ENCODE assay signal across 14 cellular contexts in the genomic region with DNA sequence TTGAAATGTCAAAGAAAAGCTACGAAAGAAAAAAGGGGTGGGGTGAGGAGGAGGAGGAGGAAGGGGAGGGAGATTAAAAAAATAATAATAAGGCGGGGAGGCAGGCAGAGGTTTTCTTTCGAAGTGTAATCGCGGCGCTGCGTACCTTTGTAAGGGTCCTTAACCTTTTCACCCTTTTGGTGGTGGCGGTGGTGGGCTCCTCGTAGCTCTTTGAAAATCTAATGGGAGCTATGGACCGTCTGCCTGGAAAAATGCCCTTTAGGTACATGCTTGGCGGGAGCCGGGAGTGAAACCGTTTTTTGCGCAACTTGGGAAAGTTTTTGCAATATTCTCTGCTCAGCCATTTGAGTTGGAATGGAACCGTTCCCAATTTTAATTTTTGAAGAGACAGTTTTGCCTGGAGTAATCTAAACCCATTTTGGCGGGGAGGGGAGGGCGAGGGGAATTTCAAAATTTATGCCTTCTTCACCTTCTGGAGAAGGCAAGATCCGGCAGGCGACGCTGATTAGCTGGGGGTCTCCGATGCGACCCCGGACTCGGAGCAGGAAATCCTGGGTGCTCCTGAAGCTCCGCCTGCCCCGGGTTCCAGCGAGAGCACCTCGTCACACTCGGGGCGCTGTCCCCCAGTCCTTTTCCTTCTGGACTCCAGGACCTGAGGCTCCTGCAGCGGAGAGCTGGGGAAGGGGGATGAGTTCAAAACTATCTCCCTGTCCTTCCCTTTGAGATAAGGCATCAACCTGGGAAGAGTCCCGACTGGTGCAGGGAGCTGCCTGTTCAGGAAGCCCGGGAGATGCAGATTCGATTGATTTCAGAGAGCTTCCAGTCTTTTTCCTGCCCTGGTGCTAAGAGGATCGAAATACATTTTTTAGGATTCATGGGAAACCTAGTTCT.
DNase-seq lines count a peak whose midpoint lies in the region; ATAC-seq, FAIRE-seq and TF ChIP-seq lines count a peak whose summit lies in the region.
"Had no signal": no experiment of that assay in that cellular context is flagged by ENCODE, and none has a peak within 500 bp of the region (broad histone marks: within the 10 kb centered on the region; RNA-seq: fewer than 3 reads in every experiment).

No MANE protein-coding gene starts in this region.

- H3K9me3 ChIP-seq in gastroesophageal sphincter = no peaks in the 10 kb centered on the region
- H3K9me3 ChIP-seq: Peyer's patch, vagina had no signal

- peak overlapping the region; percentile 65 for H3K4me3 Mint-ChIP-seq in osteocyte (ENCODE audit: unreplicated experiment)
- no peak overlapping the region for H3K4me3 Mint-ChIP-seq in activated CD8-positive, alpha-beta T cell treated with anti-CD3 and anti-CD28 coated beads for 36 hours
- H3K4me3 Mint-ChIP-seq: activated CD4-positive, alpha-beta T cell treated with anti-CD3 and anti-CD28 coated beads, Interleukin-2, amount 10 ng/mL, durations not matched to agents 7 days and 5 days had no signal

- no peak overlapping the region for H3K27ac ChIP-seq in gastroesophageal sphincter
- H3K27ac ChIP-seq: Peyer's patch, vagina had no signal

- H3K27ac Mint-ChIP-seq in osteocyte (ENCODE audit: unreplicated experiment) = no peak overlapping the region
- no peak overlapping the region for H3K27ac Mint-ChIP-seq in activated CD8-positive, alpha-beta T cell treated with anti-CD3 and anti-CD28 coated beads for 36 hours
- H3K27ac Mint-ChIP-seq: activated CD4-positive, alpha-beta T cell treated with anti-CD3 and anti-CD28 coated beads, Interleukin-2, amount 10 ng/mL, durations not matched to agents 7 days and 5 days had no signal

- CTCF ChIA-PET in activated CD8-positive, alpha-beta T cell treated with anti-CD3 and anti-CD28 coated beads for 36 hours (lab: Charles Lee) = interaction anchor here (1.4 kb wide), 1 partner anchor 500 kb away, joined by 5 read pairs; no protein-coding TSS in a partner anchor

- POLR2A ChIA-PET in activated CD8-positive, alpha-beta T cell treated with anti-CD3 and anti-CD28 coated beads for 36 hours (lab: Charles Lee) = no interaction called here

- intact Hi-C loops in activated CD8-positive, alpha-beta T cell treated with anti-CD3 and anti-CD28 coated beads for 36 hours (cut with micrococcal nuclease) = no loop called here

- H3K4me3 ChIP-seq in gastroesophageal sphincter = peak overlapping the region; percentile 25 to 42
- H3K4me3 ChIP-seq: lung, Peyer's patch, vagina had no signal

- no peak for TF ChIP-seq CTCF in gastroesophageal sphincter (IDR thresholded peaks at IDR 0.05)
- TF ChIP-seq CTCF in osteocyte (IDR thresholded peaks at IDR 0.05) = no peak
- no peak for TF ChIP-seq CTCF in activated CD8-positive, alpha-beta T cell treated with anti-CD3 and anti-CD28 coated beads for 36 hours (IDR thresholded peaks at IDR 0.05)

- peak; percentile 51 for DNase-seq in Daoy (ENCODE audit: low read depth)
- peak; percentile 16 for DNase-seq in RPMI7951 (ENCODE audit: low read depth)
- DNase-seq in osteocyte (ENCODE audit: extremely low spot score, unreplicated experiment) = no peak
- DNase-seq in NCI-H1930 (lab: John Stamatoyannopoulos, UW) = no peak
- DNase-seq in activated CD8-positive, alpha-beta T cell treated with anti-CD3 and anti-CD28 coated beads for 36 hours = no peak
- DNase-seq in GM12891 (ENCODE audit: insufficient read length, low spot score) = no peak
- DNase-seq: activated CD4-positive, alpha-beta T cell treated with anti-CD3 and anti-CD28 coated beads, Interleukin-2, amount 10 ng/mL, durations not matched to agents 7 days and 5 days; Peyer's patch; stimulated activated CD4-positive, alpha-beta T cell treated with anti-CD3 and anti-CD28 coated beads, Interleukin-1b, Interleukin-23, amount 100 ng/mL, for 48 hours had no signal

- H3K27me3 Mint-ChIP-seq in osteocyte (ENCODE audit: unreplicated experiment) = peaks cover 46% of the 10 kb centered on the region
- H3K27me3 Mint-ChIP-seq in activated CD8-positive, alpha-beta T cell treated with anti-CD3 and anti-CD28 coated beads for 36 hours = peaks cover 56% of the 10 kb centered on the region

- peak; percentile 63 for ATAC-seq in gastroesophageal sphincter
- no peak for ATAC-seq in GM19035 (IDR thresholded peaks at IDR 0.05; ENCODE audit: unreplicated experiment)
- no peak for ATAC-seq in activated CD8-positive, alpha-beta T cell treated with anti-CD3 and anti-CD28 coated beads for 36 hours

- no peaks in the 10 kb centered on the region for H3K9me3 Mint-ChIP-seq in osteocyte (ENCODE audit: unreplicated experiment)
- no peaks in the 10 kb centered on the region for H3K9me3 Mint-ChIP-seq in activated CD8-positive, alpha-beta T cell treated with anti-CD3 and anti-CD28 coated beads for 36 hours
- H3K9me3 Mint-ChIP-seq: activated CD4-positive, alpha-beta T cell treated with anti-CD3 and anti-CD28 coated beads, Interleukin-2, amount 10 ng/mL, durations not matched to agents 7 days and 5 days had no signal

- H3K36me3 ChIP-seq in gastroesophageal sphincter = no peaks in the 10 kb centered on the region
- H3K36me3 ChIP-seq: Peyer's patch, vagina had no signal

- H3K36me3 Mint-ChIP-seq in osteocyte (ENCODE audit: unreplicated experiment) = no peaks in the 10 kb centered on the region
- H3K36me3 Mint-ChIP-seq in activated CD8-positive, alpha-beta T cell treated with anti-CD3 and anti-CD28 coated beads for 36 hours (ENCODE audit: low read depth) = no peaks in the 10 kb centered on the region

- 5 to 13% methylated on average over 23 of the region's 35 CpGs for WGBS in gastroesophageal sphincter (ENCODE audit: low coverage in 1 of 2), 2 donors

- FAIRE-seq in GM12891 (lab: Jason Lieb, UNC) = no peak
- FAIRE-seq: G401.6 had no signal

- no peak for TF ChIP-seq POLR2A in gastroesophageal sphincter (IDR thresholded peaks at IDR 0.05)
- no peak for TF ChIP-seq POLR2A in GM12891 (IDR thresholded peaks at IDR 0.05; ENCODE audit: low read depth, low read length)

- H3K4me1 Mint-ChIP-seq in osteocyte (ENCODE audit: unreplicated experiment) = peaks cover 14% of the 10 kb centered on the region
- peaks cover 11% of the 10 kb centered on the region for H3K4me1 Mint-ChIP-seq in activated CD8-positive, alpha-beta T cell treated with anti-CD3 and anti-CD28 coated beads for 36 hours (ENCODE audit: low read depth)

- peaks cover 87% of the 10 kb centered on the region for H3K27me3 ChIP-seq in gastroesophageal sphincter

- peaks cover 0 to 21% (median 3%) of the 10 kb centered on the region in 3 donors for H3K4me1 ChIP-seq in gastroesophageal sphincter

- no peak for TF ChIP-seq EP300 in gastroesophageal sphincter (IDR thresholded peaks at IDR 0.05)

TF ChIP-seq in GM12891, 5 proteins besides CTCF, POLR2A, EP300 and RAD21:
- TF ChIP-seq SPI1 (IDR thresholded peaks at IDR 0.05; ENCODE audit: low read depth, low read length) (no peak), POU2F2 (IDR thresholded peaks at IDR 0.05; ENCODE audit: low read depth, low read length) (no peak), TAF1 (IDR thresholded peaks at IDR 0.05; ENCODE audit: low read depth, low read length) (no peak), POLR2AphosphoS5 (IDR thresholded peaks at IDR 0.05; ENCODE audit: low read depth, low read length) (no peak), PAX5 (IDR thresholded peaks at IDR 0.05; ENCODE audit: insufficient read depth, low read length, severe bottlenecking) (no peak)

Comparison
In these comparisons a context has a peak if more than half of its experiments do, and no peak if none do; other contexts are left out.
1. DNase-seq: peak in Daoy (single experiment) and RPMI7951 (single experiment); none in osteocyte (single experiment), NCI-H1930 (0 of 2), activated CD8-positive, alpha-beta T cell treated with anti-CD3 and anti-CD28 coated beads for 36 hours (single experiment) and GM12891 (single experiment).